9 cellular contexts compared by ENCODE assay signal in the genomic region with DNA sequence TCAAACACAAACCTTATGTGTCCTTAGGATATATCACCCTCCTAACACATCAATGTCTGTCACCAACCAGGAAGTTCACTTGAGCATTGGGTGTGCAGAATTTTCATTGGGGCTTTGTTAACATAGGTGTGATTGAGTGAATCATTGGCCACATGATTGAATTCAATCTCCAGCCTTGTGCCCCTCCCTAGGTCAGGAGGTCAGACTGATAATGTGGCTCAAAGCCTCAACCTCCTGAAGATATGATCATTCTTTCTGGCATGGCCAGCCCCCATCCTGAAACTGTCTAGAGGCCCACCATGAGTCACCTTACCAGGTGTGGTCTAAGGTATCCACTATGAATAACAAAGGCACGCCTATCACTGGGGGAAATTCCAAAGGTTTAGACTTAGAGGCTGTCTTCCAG.
DNase-seq lines count a peak whose midpoint lies in the region; ATAC-seq, FAIRE-seq and TF ChIP-seq lines count a peak whose summit lies in the region.
"Had no signal": no experiment of that assay in that cellular context is flagged by ENCODE, and none has a peak within 500 bp of the region (broad histone marks: within the 10 kb centered on the region; RNA-seq: fewer than 3 reads in every experiment).

No MANE protein-coding gene starts in this region.

- H3K4me3 ChIP-seq in esophagus (ENCODE audit: low read depth in 1 of 2, low read length in 2 of 2) (no peak overlapping the region), heart right ventricle (no peak overlapping the region), right cardiac atrium (ENCODE audit: low read length) (no peak overlapping the region)

- peak; percentile 61 for DNase-seq in DMS53 (lab: John Stamatoyannopoulos, UW)
- no peak for DNase-seq in DMS53 treated with DMSO at 0.1 percent for 48 hours (lab: John Stamatoyannopoulos, UW; ENCODE audit: unreplicated experiment)
- peak; percentile 72 for DNase-seq in RCC 7860 (ENCODE audit: low spot score)
- peak; percentile 14 to 20 for DNase-seq in stimulated activated CD4-positive, alpha-beta T cell treated with anti-CD3 and anti-CD28 coated beads, Interleukin-15, amount 100 ng/mL, for 48 hours (ENCODE audit: low read depth in 2 of 2)
- no peak for DNase-seq in heart right ventricle
- no peak for DNase-seq in activated effector memory CD4-positive, alpha-beta T cell treated with anti-CD3 and anti-CD28 coated beads, Interleukin-2, amount 50 U/mL, for 16 hours
- DNase-seq in right cardiac atrium: no peak

- peaks cover 2 to 3% of the 10 kb centered on the region in 2 donors for H3K36me3 ChIP-seq in esophagus (ENCODE audit: control insufficient read depth in 2 of 2, insufficient read depth in 2 of 2, low read length in 1 of 2)
- peaks cover 0 to 95% (median 26%) of the 10 kb centered on the region in 9 donors for H3K36me3 ChIP-seq in heart right ventricle

- intact Hi-C loops in heart right ventricle (cut with DNase I): no loop called here
- intact Hi-C loops in right cardiac atrium (cut with DNase I): no loop called here

- TF ChIP-seq CTCF in heart right ventricle (IDR thresholded peaks at IDR 0.05): no peak

- H3K27ac ChIP-seq in esophagus (ENCODE audit: low read depth in 2 of 2, low read length in 1 of 2): peak overlapping the region; percentile 85 to 87
- no peak overlapping the region for H3K27ac ChIP-seq in heart right ventricle
- H3K27ac ChIP-seq in right cardiac atrium (ENCODE audit: low read length): no peak overlapping the region
- H3K27ac ChIP-seq: 22Rv1 had no signal

- H3K27me3 ChIP-seq in esophagus (ENCODE audit: control insufficient read depth in 1 of 2, insufficient read depth in 2 of 2, low read length in 2 of 2) (no peaks in the 10 kb centered on the region), heart right ventricle (no peaks in the 10 kb centered on the region), right cardiac atrium (ENCODE audit: control insufficient read depth, insufficient read depth) (no peaks in the 10 kb centered on the region)

- peak; percentile 79 for FAIRE-seq in RCC 7860 (lab: Jason Lieb, UNC)

- H3K9me3 ChIP-seq in esophagus (ENCODE audit: control insufficient read depth in 2 of 2, insufficient read depth in 1 of 2, low read depth in 1 of 2, low read length in 1 of 2) (no peaks in the 10 kb centered on the region), heart right ventricle (no peaks in the 10 kb centered on the region), right cardiac atrium (ENCODE audit: control insufficient read depth, low read length) (no peaks in the 10 kb centered on the region)

- WGBS in esophagus, 2 donors: 55 to 71% methylated on average over 1 of the region's 1 CpG
- 100% methylated on average over 1 of the region's 1 CpG for WGBS in heart right ventricle, 2 donors
- 90% methylated on average over 1 of the region's 1 CpG for WGBS in right cardiac atrium

- H3K4me1 ChIP-seq in esophagus (ENCODE audit: control insufficient read depth in 2 of 2, insufficient read depth in 2 of 2, low read length in 1 of 2) (no peaks in the 10 kb centered on the region), heart right ventricle (no peaks in the 10 kb centered on the region), right cardiac atrium (ENCODE audit: control insufficient read depth, insufficient read depth, low read length) (no peaks in the 10 kb centered on the region)

- ATAC-seq in heart right ventricle (no peak), right cardiac atrium (no peak)

Comparison
In these comparisons a context has a peak if more than half of its experiments do, and no peak if none do; other contexts are left out.
1. DNase-seq: peak in DMS53 (single experiment), RCC 7860 (single experiment) and stimulated activated CD4-positive, alpha-beta T cell treated with anti-CD3 and anti-CD28 coated beads, Interleukin-15, amount 100 ng/mL, for 48 hours (2 of 2); none in DMS53 treated with DMSO at 0.1 percent for 48 hours (single experiment), heart right ventricle (0 of 2), activated effector memory CD4-positive, alpha-beta T cell treated with anti-CD3 and anti-CD28 coated beads, Interleukin-2, amount 50 U/mL, for 16 hours (single experiment) and right cardiac atrium (0 of 3).
2. H3K27ac ChIP-seq: peak in esophagus (2 of 2); none in heart right ventricle (0 of 10) and right cardiac atrium (single experiment).